In genomic region chr1:37239225-37239740, GRCh38 we compare ENCODE assay signal across 17 cellular contexts.
DNase-seq lines count a peak whose midpoint lies in the region; ATAC-seq, FAIRE-seq and TF ChIP-seq lines count a peak whose summit lies in the region.
"Had no signal": no experiment of that assay in that cellular context is flagged by ENCODE, and none has a peak within 500 bp of the region (broad histone marks: within the 10 kb centered on the region; RNA-seq: fewer than 3 reads in every experiment).

No MANE protein-coding gene starts in this region.

- POLR2A ChIA-PET in K562 (lab: Yijun Ruan, JAX) = interaction anchor here (0.6 to 0.9 kb wide), 3 partner anchors 9 to 175 kb away, joined by 3 read pairs; no protein-coding TSS in a partner anchor

- H2AFZ ChIP-seq in K562 (ENCODE audit: low read depth, low read length) = no peak overlapping the region

- no peak overlapping the region for H3K9ac ChIP-seq in K562 (ENCODE audit: insufficient read depth in 1 of 2, low read depth in 2 of 2, low read length in 2 of 2)
- H3K9ac ChIP-seq: BLaER1 treated with 17β-estradiol and CSF1 and Interleukin-3, amounts not matched to agents 10 nM and 100 nM had no signal

- H3K9me1 ChIP-seq in K562 (ENCODE audit: control insufficient read depth, insufficient read depth, low read length) = no peaks in the 10 kb centered on the region

- no peaks in the 10 kb centered on the region for H3K27me3 ChIP-seq in BE2C
- H3K27me3 ChIP-seq in K562 (ENCODE audit: control insufficient read depth in 2 of 2, insufficient read depth in 2 of 2, low read length in 2 of 2) = peaks cover 2 to 9% of the 10 kb centered on the region in 2 experiments; a peak in 3 of 5 replicates
- H3K27me3 ChIP-seq: BLaER1 treated with 17β-estradiol and CSF1 and Interleukin-3, amounts not matched to agents 10 nM and 100 nM had no signal

- H3K27ac ChIP-seq in K562 (ENCODE audit: extremely low read depth, low read depth, low read length) = no peak overlapping the region
- H3K27ac ChIP-seq: BLaER1 treated with 17β-estradiol and CSF1 and Interleukin-3, amounts not matched to agents 10 nM and 100 nM had no signal

- no peak for FAIRE-seq in K562 (lab: Jason Lieb, UNC)
- FAIRE-seq: RCC 7860 had no signal

- TF ChIP-seq CTCF in BE2C (IDR thresholded peaks at IDR 0.05; ENCODE audit: low read depth, low read length) = no peak
- no peak for TF ChIP-seq CTCF in K562 (IDR thresholded peaks at IDR 0.05 in 2 of 3, conservative IDR thresholded peaks at IDR 0.05 in 1 of 3; ENCODE audit: insufficient read depth in 2 of 3, low read depth in 1 of 3, low read length in 3 of 3)

- 0% methylated on average over 4 of the region's 4 CpGs for WGBS in K562 (ENCODE audit: insufficient coverage, low coverage, missing lambda C conversion rate)

- TF ChIP-seq EP300 in K562 (IDR thresholded peaks at IDR 0.05; ENCODE audit: low read length) = no peak

- no peaks in the 10 kb centered on the region; the same call in none of the 2 replicates for H3K4me1 ChIP-seq in BE2C
- no peaks in the 10 kb centered on the region for H3K4me1 ChIP-seq in K562 (replicated peaks in 1 of 2; ENCODE audit: control insufficient read depth in 2 of 2, insufficient read depth in 2 of 2, low read length in 2 of 2)
- H3K4me1 ChIP-seq: BLaER1 treated with 17β-estradiol and CSF1 and Interleukin-3, amounts not matched to agents 10 nM and 100 nM; HAP-1 had no signal

- CTCF ChIA-PET in K562 (lab: Yijun Ruan, JAX; ENCODE audit: low intra/inter-chr PET ratio) = no interaction called here

- DNase-seq in BE2C (peak; percentile 50), DMS 273 (lab: John Stamatoyannopoulos, UW; ENCODE audit: unreplicated experiment) (peak; percentile 76), NCI-H2081 (lab: John Stamatoyannopoulos, UW) (peak; percentile 73 to 92), K562 (ENCODE audit: extremely low read depth in 1 of 4, low spot score in 3 of 4) (no peak), NAMALWA (ENCODE audit: low spot score) (no peak), SIG-M5 treated with dmso at 0.1 percent for 504 hours (lab: John Stamatoyannopoulos, UW; ENCODE audit: unreplicated experiment) (no peak), GOT3 (lab: John Stamatoyannopoulos, UW) (no peak)
- DNase-seq: Karpas-422, MM.1S, NCI-H1105, NCI-H2029 treated with DMSO at 0.1 percent for 48 hours, Right ventricle myocardium superior, T-helper 17 cell had no signal

- ATAC-seq in K562 (no peak), HG03280 (IDR thresholded peaks at IDR 0.05; ENCODE audit: unreplicated experiment) (no peak)
- ATAC-seq: T-helper 17 cell had no signal

- TF ChIP-seq RAD21 in K562 (CRISPR knock-in tag; conservative IDR thresholded peaks at IDR 0.05 in 1 of 2, IDR thresholded peaks at IDR 0.05 in 1 of 2) = no peak

- H3K4me2 ChIP-seq in K562 (ENCODE audit: insufficient read depth, low read length) = no peak overlapping the region
- H3K4me2 ChIP-seq: BLaER1 treated with 17β-estradiol and CSF1 and Interleukin-3, amounts not matched to agents 10 nM and 100 nM had no signal

- in situ Hi-C loops in K562 (cut with MboI) = no loop called here

- no peaks in the 10 kb centered on the region for H3K9me3 ChIP-seq in BE2C
- no peaks in the 10 kb centered on the region for H3K9me3 ChIP-seq in K562 (replicated peaks; ENCODE audit: control insufficient read depth, insufficient read depth, low read depth, low read length)
- H3K9me3 ChIP-seq: BLaER1 treated with 17β-estradiol and CSF1 and Interleukin-3, amounts not matched to agents 10 nM and 100 nM; HAP-1 had no signal

- no TSS peak for BruUV-seq in K562 (replicated peaks; lab: Mats Ljungman, UMichigan)

- no peaks in the 10 kb centered on the region for H3K79me2 ChIP-seq in K562 (ENCODE audit: control insufficient read depth, insufficient read depth, low read length)

- no peak overlapping the region for H3K4me3 ChIP-seq in BE2C (ENCODE audit: low read depth, low read length)
- H3K4me3 ChIP-seq in K562 = no peak overlapping the region
- H3K4me3 ChIP-seq: BLaER1 treated with 17β-estradiol and CSF1 and Interleukin-3, amounts not matched to agents 10 nM and 100 nM; HAP-1 had no signal

- no peak for TF ChIP-seq POLR2A in K562 (conservative IDR thresholded peaks at IDR 0.05)

- no peaks in the 10 kb centered on the region; the same call in 1 of the 2 replicates for H4K20me1 ChIP-seq in K562 (replicated peaks; ENCODE audit: control insufficient read depth, insufficient read depth, low read length)

- intact Hi-C loops in K562 (cut with micrococcal nuclease) = no loop called here

- no peaks in the 10 kb centered on the region for H3K36me3 ChIP-seq in BE2C
- no peaks in the 10 kb centered on the region for H3K36me3 ChIP-seq in K562 (ENCODE audit: control insufficient read depth, insufficient read depth, low read length)
- H3K36me3 ChIP-seq: BLaER1 treated with 17β-estradiol and CSF1 and Interleukin-3, amounts not matched to agents 10 nM and 100 nM; HAP-1 had no signal

TF ChIP-seq in K562, 482 proteins besides CTCF, POLR2A, EP300 and RAD21:
- TF ChIP-seq E2F3 (CRISPR knock-in tag; IDR thresholded peaks at IDR 0.05) = no peak
- no peak for TF ChIP-seq ZFP30 (CRISPR knock-in tag; IDR thresholded peaks at IDR 0.05; ENCODE audit: borderline replicate concordance)
- peak; percentile 50 for TF ChIP-seq RBM25 (IDR thresholded peaks at IDR 0.05; ENCODE audit: low read depth, low read length, severe bottlenecking)
- no peak for TF ChIP-seq ZNF785 (CRISPR knock-in tag; IDR thresholded peaks at IDR 0.05)
- no peak for TF ChIP-seq PHF8 (IDR thresholded peaks at IDR 0.05; ENCODE audit: borderline replicate concordance, low read length)
- no peak for TF ChIP-seq MEF2A (IDR thresholded peaks at IDR 0.05; ENCODE audit: control insufficient read depth, low read depth, low read length)
- no peak for TF ChIP-seq ZNF644 (tag; IDR thresholded peaks at IDR 0.05; ENCODE audit: low read depth)
- no peak for TF ChIP-seq ZNF444 (CRISPR knock-in tag; IDR thresholded peaks at IDR 0.05)
- TF ChIP-seq ZFP36 (IDR thresholded peaks at IDR 0.05; ENCODE audit: low read depth, low read length, partially characterized antibody) = peak; percentile 91
- no peak for TF ChIP-seq ZNF830 (CRISPR knock-in tag; IDR thresholded peaks at IDR 0.05)
- TF ChIP-seq PCBP2 (IDR thresholded peaks at IDR 0.05; ENCODE audit: low read depth, low read length, poor library complexity, severe bottlenecking) = no peak
- TF ChIP-seq ZBED1 (IDR thresholded peaks at IDR 0.05) = no peak
- no peak for TF ChIP-seq FUS (optimal IDR thresholded peaks at IDR 0.05; ENCODE audit: low read depth, low read length)
- TF ChIP-seq RCOR1 (IDR thresholded peaks at IDR 0.05; ENCODE audit: borderline replicate concordance in 1 of 2, low read depth in 2 of 2, low read length in 2 of 2) = no peak
- TF ChIP-seq TCF7L2 (IDR thresholded peaks at IDR 0.05; ENCODE audit: low read depth, low read length) = no peak

Comparison
In these comparisons a context has a peak if more than half of its experiments do, and no peak if none do; other contexts are left out.
1. DNase-seq: peak in BE2C (single experiment), DMS 273 (single experiment) and NCI-H2081 (2 of 2); none in K562 (0 of 4), NAMALWA (single experiment), SIG-M5 treated with dmso at 0.1 percent for 504 hours (single experiment) and GOT3 (single experiment).